ENCODE assay signal across 8 cellular contexts in the genomic region with DNA sequence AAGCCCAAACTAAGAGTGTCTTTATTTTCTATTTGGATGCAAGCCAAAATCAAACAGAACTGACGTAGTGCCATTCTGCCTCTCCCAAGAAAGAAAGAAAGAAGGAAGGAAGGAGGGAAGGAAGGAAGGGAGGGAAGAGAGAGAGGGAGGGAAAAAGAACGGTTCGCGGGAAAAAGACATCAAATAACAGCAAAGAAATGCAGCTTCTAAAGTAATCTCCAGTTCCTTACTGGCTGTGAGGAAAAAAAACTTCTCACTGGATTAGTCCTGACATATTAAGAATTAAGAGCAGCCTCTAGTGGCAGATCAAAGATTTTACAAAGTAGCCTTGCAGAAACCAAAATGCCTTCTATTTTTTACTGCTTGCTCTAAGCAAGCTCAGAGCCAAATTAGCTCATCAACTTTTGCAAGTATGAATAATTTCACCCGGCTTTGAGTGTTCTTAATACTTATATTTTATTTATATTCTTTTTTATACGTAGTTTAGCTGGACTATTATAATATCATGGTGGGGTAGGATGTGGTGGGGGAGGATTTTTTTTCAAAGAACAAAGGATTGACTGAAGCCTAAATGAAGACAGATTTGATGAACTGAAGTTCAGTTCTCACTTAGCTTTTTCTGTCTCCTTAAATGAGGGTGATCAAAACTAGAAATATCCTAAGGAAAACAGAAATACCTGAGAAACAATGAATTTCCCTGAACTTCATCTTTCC. TPM values are rescaled to one million over a fixed set of nuclear protein-coding genes. Genes with fewer than 3 reads are reported as not detected.
DNase-seq lines count a peak whose midpoint lies in the region; ATAC-seq and TF ChIP-seq lines count a peak whose summit lies in the region.

No MANE protein-coding gene starts in this region.

- peaks cover 7% of the 10 kb centered on the region for H3K9me3 Mint-ChIP-seq in nephron progenitor cell
- no peaks in the 10 kb centered on the region for H3K9me3 Mint-ChIP-seq in activated CD8-positive, alpha-beta T cell treated with anti-CD3 and anti-CD28 coated beads for 36 hours

- H3K27me3 Mint-ChIP-seq in nephron progenitor cell (ENCODE audit: low read depth, poor library complexity), result no peaks in the 10 kb centered on the region
- peaks cover 2% of the 10 kb centered on the region for H3K27me3 Mint-ChIP-seq in activated CD8-positive, alpha-beta T cell treated with anti-CD3 and anti-CD28 coated beads for 36 hours

- CTCF ChIA-PET in GM10248 (lab: Yijun Ruan, JAX), result no interaction called here
- CTCF ChIA-PET in activated CD8-positive, alpha-beta T cell treated with anti-CD3 and anti-CD28 coated beads for 36 hours (lab: Charles Lee), result interaction anchor here (0.6 to 0.9 kb wide), 2 partner anchors 72 to 1235 kb away, joined by 3 read pairs; no protein-coding TSS in a partner anchor

- DNase-seq in GM10248 (ENCODE audit: extremely low spot score) (peak; percentile 29), NCI-H446 treated with DMSO at 0.1 percent for 48 hours (lab: John Stamatoyannopoulos, UW) (peak; percentile 35), dedifferentiated amniotic fluid mesenchymal stem cell (ENCODE audit: extremely low spot score) (peak; percentile 65), nephron progenitor cell (no peak), activated gamma-delta T cell (lab: John Stamatoyannopoulos, UW) (no peak)
- DNase-seq in activated CD4-positive, alpha-beta T cell treated with anti-CD3 and anti-CD28 coated beads for 48 hours, result no peak
- no peak for DNase-seq in activated CD8-positive, alpha-beta T cell treated with anti-CD3 and anti-CD28 coated beads for 36 hours

- no peak for ATAC-seq in GM19452 (IDR thresholded peaks at IDR 0.05; ENCODE audit: unreplicated experiment)
- ATAC-seq in activated CD8-positive, alpha-beta T cell treated with anti-CD3 and anti-CD28 coated beads for 36 hours, result no peak

- intact Hi-C loops in activated CD8-positive, alpha-beta T cell treated with anti-CD3 and anti-CD28 coated beads for 36 hours (cut with micrococcal nuclease), result no loop called here

- no peaks in the 10 kb centered on the region for H3K4me1 Mint-ChIP-seq in nephron progenitor cell
- H3K4me1 Mint-ChIP-seq in activated CD8-positive, alpha-beta T cell treated with anti-CD3 and anti-CD28 coated beads for 36 hours (ENCODE audit: low read depth), result no peaks in the 10 kb centered on the region

- H3K36me3 Mint-ChIP-seq in nephron progenitor cell (ENCODE audit: low read depth), result peaks cover 9% of the 10 kb centered on the region
- H3K36me3 Mint-ChIP-seq in activated CD8-positive, alpha-beta T cell treated with anti-CD3 and anti-CD28 coated beads for 36 hours (ENCODE audit: low read depth), result no peaks in the 10 kb centered on the region

- TF ChIP-seq CTCF in GM10248 (IDR thresholded peaks at IDR 0.05; ENCODE audit: control extremely low read depth, extremely low read depth, low read depth, missing control alignments) (peak; percentile 32), nephron progenitor cell (IDR thresholded peaks at IDR 0.05) (peak; percentile 36)
- no peak for TF ChIP-seq CTCF in activated CD8-positive, alpha-beta T cell treated with anti-CD3 and anti-CD28 coated beads for 36 hours (IDR thresholded peaks at IDR 0.05)

- H3K4me3 Mint-ChIP-seq in nephron progenitor cell, result no peak overlapping the region
- H3K4me3 Mint-ChIP-seq in activated CD8-positive, alpha-beta T cell treated with anti-CD3 and anti-CD28 coated beads for 36 hours, result no peak overlapping the region

- POLR2A ChIA-PET in GM10248 (lab: Yijun Ruan, JAX), result no interaction called here
- POLR2A ChIA-PET in activated CD8-positive, alpha-beta T cell treated with anti-CD3 and anti-CD28 coated beads for 36 hours (lab: Charles Lee), result no interaction called here

- H3K27ac Mint-ChIP-seq in nephron progenitor cell, result no peak overlapping the region
- H3K27ac Mint-ChIP-seq in activated CD8-positive, alpha-beta T cell treated with anti-CD3 and anti-CD28 coated beads for 36 hours, result no peak overlapping the region

RNA-seq across cellular contexts. Expression of a gene that starts 36.6 kb away (rescaled TPM):
- total RNA-seq in activated CD8-positive, alpha-beta T cell treated with anti-CD3 and anti-CD28 coated beads for 36 hours, result not detected

Comparison
In these comparisons a context has a peak if more than half of its experiments do, and no peak if none do; other contexts are left out.
1. DNase-seq: peak in GM10248 (single experiment), NCI-H446 treated with DMSO at 0.1 percent for 48 hours (single experiment) and dedifferentiated amniotic fluid mesenchymal stem cell (single experiment); none in nephron progenitor cell (single experiment), activated gamma-delta T cell (single experiment), activated CD4-positive, alpha-beta T cell treated with anti-CD3 and anti-CD28 coated beads for 48 hours (single experiment) and activated CD8-positive, alpha-beta T cell treated with anti-CD3 and anti-CD28 coated beads for 36 hours (single experiment).